In genomic region chr19:48611872-48612271, GRCh38 we compare ENCODE assay signal across 28 cellular contexts. TPM values are rescaled to one million over a fixed set of nuclear protein-coding genes. Genes with fewer than 3 reads are reported as not detected.
DNase-seq lines count a peak whose midpoint lies in the region; ATAC-seq, FAIRE-seq and TF ChIP-seq lines count a peak whose summit lies in the region.
"Had no signal": no experiment of that assay in that cellular context is flagged by ENCODE, and none has a peak within 500 bp of the region (broad histone marks: within the 10 kb centered on the region; RNA-seq: fewer than 3 reads in every experiment).

No MANE protein-coding gene starts in this region.

- H4K8ac ChIP-seq in IMR-90 (ENCODE audit: low read depth in 2 of 2, low read length in 2 of 2), result no peak overlapping the region

- H2AK9ac ChIP-seq in IMR-90 (replicated peaks; ENCODE audit: low read depth, low read length, poor library complexity), result no peak overlapping the region

- no peak overlapping the region for H3K27ac ChIP-seq in A549
- no peak overlapping the region for H3K27ac ChIP-seq in IMR-90 (ENCODE audit: insufficient read depth, low read length)
- H3K27ac ChIP-seq in left ventricle myocardium inferior (replicated peaks), result no peak overlapping the region
- H3K27ac ChIP-seq: BLaER1, PC-9, SJCRH30 had no signal

- no peak for TF ChIP-seq POLR2A in A549 (IDR thresholded peaks at IDR 0.05; ENCODE audit: low read length)
- TF ChIP-seq POLR2A in IMR-90 (IDR thresholded peaks at IDR 0.05; ENCODE audit: low read depth, low read length), result no peak

- intact Hi-C loops in activated CD8-positive, alpha-beta T cell treated with anti-CD3 and anti-CD28 coated beads for 36 hours (cut with micrococcal nuclease), result no loop called here
- intact Hi-C loops in IMR-90 (cut with micrococcal nuclease), result no loop called here
- intact Hi-C loops in left ventricle myocardium inferior (cut with micrococcal nuclease), result no loop called here

- H3K14ac ChIP-seq in IMR-90 (replicated peaks; ENCODE audit: low read depth, low read length), result no peak overlapping the region

- H3K4me2 ChIP-seq in A549 (no peak overlapping the region), IMR-90 (ENCODE audit: low read depth, low read length) (no peak overlapping the region)
- H3K4me2 ChIP-seq: BLaER1, PC-9 had no signal

- POLR2A ChIA-PET in activated CD8-positive, alpha-beta T cell treated with anti-CD3 and anti-CD28 coated beads, Interleukin-2, amount 10 ng/mL, durations not matched to agents 7 days and 5 days (lab: Charles Lee), result no interaction called here
- POLR2A ChIA-PET in activated CD8-positive, alpha-beta T cell treated with anti-CD3 and anti-CD28 coated beads for 36 hours (lab: Charles Lee), result no interaction called here
- POLR2A ChIA-PET in A549 (lab: Yijun Ruan, JAX), result no interaction called here
- POLR2A ChIA-PET in IMR-90 (lab: Charles Lee; ENCODE audit: unreplicated experiment), result no interaction called here

- in situ Hi-C loops in IMR-90 (cut with MboI; ENCODE audit: low sequenced_read_pairs), result no loop called here

- no peak overlapping the region for H2BK120ac ChIP-seq in IMR-90 (ENCODE audit: low read depth, low read length)

- no peak overlapping the region; the same call in 1 of the 2 replicates for H2AK5ac ChIP-seq in IMR-90 (ENCODE audit: low read depth, low read length)

- H3K36me3 ChIP-seq in IMR-90 (ENCODE audit: control insufficient read depth, insufficient read depth, low read length) (peaks cover 21% of the 10 kb centered on the region), left ventricle myocardium inferior (peaks cover 22% of the 10 kb centered on the region)

- no peak overlapping the region for H3K9ac ChIP-seq in IMR-90 (ENCODE audit: low read depth, low read length)
- H3K9ac ChIP-seq: BLaER1 had no signal

- H2BK15ac ChIP-seq in IMR-90 (ENCODE audit: low read depth, low read length), result no peak overlapping the region

- H3K23ac ChIP-seq in IMR-90 (ENCODE audit: low read depth, low read length), result no peak overlapping the region

- no peak overlapping the region for H4K91ac ChIP-seq in IMR-90 (ENCODE audit: insufficient read depth, low read depth, low read length)

- no peak overlapping the region for H3K4ac ChIP-seq in IMR-90 (ENCODE audit: low read depth, low read length)

- peaks cover 8 to 19% of the 10 kb centered on the region in 2 experiments; a peak in 3 of 4 replicates for H3K79me1 ChIP-seq in IMR-90 (ENCODE audit: low read depth in 1 of 2, low read length in 2 of 2)

- no peak overlapping the region for H3K18ac ChIP-seq in IMR-90 (ENCODE audit: low read depth, low read length)

- no peak for TF ChIP-seq EP300 in A549 (IDR thresholded peaks at IDR 0.05)

- TF ChIP-seq RAD21 in A549 (conservative IDR thresholded peaks at IDR 0.05 in 1 of 2, IDR thresholded peaks at IDR 0.05 in 1 of 2), result no peak
- no peak for TF ChIP-seq RAD21 in IMR-90 (IDR thresholded peaks at IDR 0.05; ENCODE audit: low read length)

- no peak overlapping the region for H2BK5ac ChIP-seq in IMR-90 (ENCODE audit: low read depth, low read length, poor library complexity, severe bottlenecking)

- H3K4me1 ChIP-seq in A549 (peaks cover 32% of the 10 kb centered on the region), IMR-90 (ENCODE audit: control insufficient read depth, insufficient read depth, low read length) (no peaks in the 10 kb centered on the region; the same call in 1 of the 2 replicates), left ventricle myocardium inferior (peaks cover 25% of the 10 kb centered on the region)
- H3K4me1 ChIP-seq: SJCRH30 had no signal

- H3K4me1 Mint-ChIP-seq in activated CD8-positive, alpha-beta T cell treated with anti-CD3 and anti-CD28 coated beads, Interleukin-2, amount 10 ng/mL, durations not matched to agents 7 days and 5 days (ENCODE audit: low read depth), result peaks cover 15% of the 10 kb centered on the region
- H3K4me1 Mint-ChIP-seq in activated CD8-positive, alpha-beta T cell treated with anti-CD3 and anti-CD28 coated beads for 36 hours (ENCODE audit: low read depth), result peaks cover 9% of the 10 kb centered on the region
- H3K4me1 Mint-ChIP-seq in neural crest cell, result peaks cover 27% of the 10 kb centered on the region

- peak; percentile 21 for DNase-seq in activated CD8-positive, alpha-beta T cell treated with anti-CD3 and anti-CD28 coated beads, Interleukin-2, amount 10 ng/mL, durations not matched to agents 7 days and 5 days
- DNase-seq in activated CD8-positive, alpha-beta T cell treated with anti-CD3 and anti-CD28 coated beads for 36 hours, result no peak
- DNase-seq in A549 (ENCODE audit: low read depth in 1 of 2, low spot score in 1 of 2) (no peak), IMR-90 (no peak), neural crest cell (ENCODE audit: low read depth, low spot score) (no peak), H4 (ENCODE audit: low spot score) (no peak), left ventricle myocardium inferior (no peak)
- DNase-seq: 8988T; CD4-positive, alpha-beta T cell; DMS79; H9; HFFc6; KG1; MG63; NCI-H2029; NCI-H446; NCI-H524 treated with DMSO at 0.1 percent for 48 hours; NCI-H774; PC-9; SJCRH30 had no signal

- BruUV-seq in IMR-90 (replicated peaks; lab: Mats Ljungman, UMichigan), result no TSS peak

- no peak overlapping the region for H3K27ac Mint-ChIP-seq in activated CD8-positive, alpha-beta T cell treated with anti-CD3 and anti-CD28 coated beads, Interleukin-2, amount 10 ng/mL, durations not matched to agents 7 days and 5 days
- no peak overlapping the region for H3K27ac Mint-ChIP-seq in activated CD8-positive, alpha-beta T cell treated with anti-CD3 and anti-CD28 coated beads for 36 hours
- H3K27ac Mint-ChIP-seq in neural crest cell (ENCODE audit: unreplicated experiment), result no peak overlapping the region
- H3K27ac Mint-ChIP-seq: CD4-positive, alpha-beta T cell; H9; HFFc6 had no signal

- 92% methylated on average over 14 of the region's 14 CpGs for WGBS in A549 (ENCODE audit: missing lambda C conversion rate)
- 88% methylated on average over 13 of the region's 14 CpGs; no CpG with 5 or more reads in 1 of the 2 experiments for WGBS in IMR-90 (ENCODE audit: extremely low coverage in 2 of 2, insufficient read length in 1 of 2), 2 experiments

- H3K27me3 ChIP-seq in IMR-90 (ENCODE audit: control insufficient read depth, insufficient read depth, low read length) (no peaks in the 10 kb centered on the region), left ventricle myocardium inferior (ENCODE audit: low read depth) (no peaks in the 10 kb centered on the region)
- H3K27me3 ChIP-seq: BLaER1, MG63, SJCRH30 had no signal

- H3K9me3 Mint-ChIP-seq in activated CD8-positive, alpha-beta T cell treated with anti-CD3 and anti-CD28 coated beads, Interleukin-2, amount 10 ng/mL, durations not matched to agents 7 days and 5 days (ENCODE audit: insufficient read depth), result no peaks in the 10 kb centered on the region
- no peaks in the 10 kb centered on the region for H3K9me3 Mint-ChIP-seq in activated CD8-positive, alpha-beta T cell treated with anti-CD3 and anti-CD28 coated beads for 36 hours
- H3K9me3 Mint-ChIP-seq in neural crest cell, result no peaks in the 10 kb centered on the region
- H3K9me3 Mint-ChIP-seq: CD4-positive, alpha-beta T cell; H9; HFFc6 had no signal

- CTCF ChIA-PET in activated CD8-positive, alpha-beta T cell treated with anti-CD3 and anti-CD28 coated beads, Interleukin-2, amount 10 ng/mL, durations not matched to agents 7 days and 5 days (lab: Charles Lee), result no interaction called here
- CTCF ChIA-PET in activated CD8-positive, alpha-beta T cell treated with anti-CD3 and anti-CD28 coated beads for 36 hours (lab: Charles Lee), result no interaction called here
- CTCF ChIA-PET in A549 (lab: Yijun Ruan, JAX), result interaction anchor here (1.4 to 18.9 kb wide), 4 partner anchors 10 to 123 kb away, joined by 3 to 396 read pairs (median 44); no protein-coding TSS in a partner anchor
- CTCF ChIA-PET in IMR-90 (lab: Yijun Ruan, JAX), result no interaction called here

- TF ChIP-seq CTCF in activated CD8-positive, alpha-beta T cell treated with anti-CD3 and anti-CD28 coated beads for 36 hours (IDR thresholded peaks at IDR 0.05), result no peak
- TF ChIP-seq CTCF in A549 (IDR thresholded peaks at IDR 0.05), result no peak
- no peak for TF ChIP-seq CTCF in IMR-90 (conservative IDR thresholded peaks at IDR 0.05; ENCODE audit: low read depth, low read length)
- TF ChIP-seq CTCF in neural crest cell (conservative IDR thresholded peaks at IDR 0.05), result no peak
- no peak for TF ChIP-seq CTCF in left ventricle myocardium inferior (IDR thresholded peaks at IDR 0.05; ENCODE audit: borderline replicate concordance)

- no peak overlapping the region for H3K4me3 ChIP-seq in A549
- H3K4me3 ChIP-seq in IMR-90 (ENCODE audit: insufficient read depth, low read depth, low read length), result no peak overlapping the region
- H3K4me3 ChIP-seq in left ventricle myocardium inferior, result no peak overlapping the region
- H3K4me3 ChIP-seq: BLaER1, MG63, PC-9, SJCRH30 had no signal

- no peaks in the 10 kb centered on the region for H3K9me1 ChIP-seq in IMR-90 (ENCODE audit: insufficient read depth, low read length)

- no peaks in the 10 kb centered on the region for H3K9me3 ChIP-seq in A549
- no peaks in the 10 kb centered on the region for H3K9me3 ChIP-seq in IMR-90 (ENCODE audit: control insufficient read depth, insufficient read depth, low read length)
- H3K9me3 ChIP-seq in left ventricle myocardium inferior (replicated peaks), result no peaks in the 10 kb centered on the region
- H3K9me3 ChIP-seq: BLaER1, MG63, SJCRH30 had no signal

- FAIRE-seq in A549 (lab: Jason Lieb, UNC), result no peak
- FAIRE-seq: GM12892 had no signal

- no peak overlapping the region for H3K56ac ChIP-seq in IMR-90 (ENCODE audit: extremely low read depth, insufficient read depth, low read length)

- H3K4me3 Mint-ChIP-seq in activated CD8-positive, alpha-beta T cell treated with anti-CD3 and anti-CD28 coated beads, Interleukin-2, amount 10 ng/mL, durations not matched to agents 7 days and 5 days, result no peak overlapping the region
- H3K4me3 Mint-ChIP-seq in activated CD8-positive, alpha-beta T cell treated with anti-CD3 and anti-CD28 coated beads for 36 hours, result no peak overlapping the region
- H3K4me3 Mint-ChIP-seq in neural crest cell, result peak overlapping the region; percentile 74
- H3K4me3 Mint-ChIP-seq: CD4-positive, alpha-beta T cell; H9; HFFc6 had no signal

- dilution Hi-C loops in IMR-90 (cut with HindIII; ENCODE audit: low sequenced_read_pairs, unreplicated experiment), result no loop called here

- H4K5ac ChIP-seq in IMR-90 (ENCODE audit: low read depth, low read length), result no peak overlapping the region

- no peaks in the 10 kb centered on the region for H3K27me3 Mint-ChIP-seq in activated CD8-positive, alpha-beta T cell treated with anti-CD3 and anti-CD28 coated beads, Interleukin-2, amount 10 ng/mL, durations not matched to agents 7 days and 5 days (ENCODE audit: low read depth)
- no peaks in the 10 kb centered on the region for H3K27me3 Mint-ChIP-seq in activated CD8-positive, alpha-beta T cell treated with anti-CD3 and anti-CD28 coated beads for 36 hours
- H3K27me3 Mint-ChIP-seq in neural crest cell (ENCODE audit: low read depth), result peaks cover 12% of the 10 kb centered on the region
- H3K27me3 Mint-ChIP-seq: CD4-positive, alpha-beta T cell had no signal

- peaks cover 33% of the 10 kb centered on the region for H4K20me1 ChIP-seq in IMR-90 (ENCODE audit: insufficient read depth, low read length)

- peak overlapping the region; percentile 32 for H2AFZ ChIP-seq in IMR-90 (replicated peaks; ENCODE audit: low read length, poor library complexity)
- H2AFZ ChIP-seq: PC-9 had no signal

- H2BK20ac ChIP-seq in IMR-90 (ENCODE audit: low read depth, low read length), result no peak overlapping the region

- peaks cover 25% of the 10 kb centered on the region for H3K36me3 Mint-ChIP-seq in activated CD8-positive, alpha-beta T cell treated with anti-CD3 and anti-CD28 coated beads, Interleukin-2, amount 10 ng/mL, durations not matched to agents 7 days and 5 days (ENCODE audit: low read depth)
- H3K36me3 Mint-ChIP-seq in activated CD8-positive, alpha-beta T cell treated with anti-CD3 and anti-CD28 coated beads for 36 hours (ENCODE audit: low read depth), result peaks cover 20% of the 10 kb centered on the region
- peaks cover 12% of the 10 kb centered on the region for H3K36me3 Mint-ChIP-seq in neural crest cell (ENCODE audit: low read depth)

- ATAC-seq in activated CD8-positive, alpha-beta T cell treated with anti-CD3 and anti-CD28 coated beads, Interleukin-2, amount 10 ng/mL, durations not matched to agents 7 days and 5 days, result no peak
- ATAC-seq in activated CD8-positive, alpha-beta T cell treated with anti-CD3 and anti-CD28 coated beads for 36 hours, result no peak
- no peak for ATAC-seq in A549
- no peak for ATAC-seq in IMR-90 (ENCODE audit: low read depth)
- ATAC-seq in GM19397 (IDR thresholded peaks at IDR 0.05; ENCODE audit: unreplicated experiment), result no peak
- ATAC-seq: Right ventricle myocardium inferior, SK-N-SH treated with all-trans-retinoic acid at 6 μM for 48 hours had no signal

RNA-seq across cellular contexts. Expression of gene FAM83E, which starts 3.0 kb away (rescaled TPM):
- 1 to 10 TPM; 1.7 to 2.3 TPM for total RNA-seq in activated CD8-positive, alpha-beta T cell treated with anti-CD3 and anti-CD28 coated beads, Interleukin-2, amount 10 ng/mL, durations not matched to agents 7 days and 5 days
- total RNA-seq in activated CD8-positive, alpha-beta T cell treated with anti-CD3 and anti-CD28 coated beads for 36 hours, result 1 to 10 TPM; 3.8 to 4.7 TPM
- polyA plus RNA-seq in A549 (2011; rRNA removed), result 0.16 and 0.45 TPM in 2 replicates
- polyA plus RNA-seq in A549 (2012; cell fraction: cytosol; rRNA removed), result 0.13 and 0.25 TPM in 2 replicates
- polyA plus RNA-seq in A549 (2012; cell fraction: nucleus; rRNA removed), result 0.29 and 0.73 TPM in 2 replicates
- polyA plus RNA-seq in A549 (2017; fragmentation: RNase III; extraction: RNeasy Plus Mini Kit Qiagen cat#74134 plus additional on column Dnase treatment), result 0.24 to 0.45 TPM (median 0.41 TPM) in 3 replicates
- 0.45 and 0.73 TPM in 2 replicates for polyA minus RNA-seq in A549 (2011; rRNA and poly(A)+ RNA removed)
- 0.36 and 0.56 TPM in 2 replicates for total RNA-seq in IMR-90 (2012; rRNA removed)
- 0.05 and 0.17 TPM in 2 replicates for polyA plus RNA-seq in IMR-90 (2012; rRNA removed)
- not detected in 2 replicates for polyA plus RNA-seq in IMR-90 (2012; cell fraction: cytosol; rRNA removed)
- 0.11 and 0.25 TPM in 2 replicates for polyA plus RNA-seq in IMR-90 (2012; cell fraction: nucleus; rRNA removed; ENCODE audit: low replicate concordance)
- total RNA-seq in neural crest cell, result 5.9 and 6.1 TPM in 2 replicates
- total RNA-seq in H4 (2014; rRNA removed; shearing (Covaris generic)), result 0.06 and 1.6 TPM in 2 replicates
- total RNA-seq in left ventricle myocardium inferior, result not detected
- total RNA-seq: HT1080, Right ventricle myocardium inferior had no signal
- polyA plus RNA-seq: AG04450 had no signal

RNA-seq across cellular contexts. Expression of gene SPACA4, which starts 5.3 kb away (rescaled TPM):
- not detected for total RNA-seq in activated CD8-positive, alpha-beta T cell treated with anti-CD3 and anti-CD28 coated beads, Interleukin-2, amount 10 ng/mL, durations not matched to agents 7 days and 5 days
- not detected for total RNA-seq in activated CD8-positive, alpha-beta T cell treated with anti-CD3 and anti-CD28 coated beads for 36 hours
- polyA plus RNA-seq in A549 (2011; rRNA removed) (0.08 and 0.09 TPM in 2 replicates), A549 (2017; fragmentation: RNase III; extraction: RNeasy Plus Mini Kit Qiagen cat#74134 plus additional on column Dnase treatment) (0.12 to 0.13 TPM in 2 of 3 replicates, not detected in the other), IMR-90 (2012; rRNA removed) (not detected in 2 replicates)
- 0.08 and 0.16 TPM in 2 replicates for polyA plus RNA-seq in A549 (2012; cell fraction: cytosol; rRNA removed)
- polyA plus RNA-seq in A549 (2012; cell fraction: nucleus; rRNA removed), result 0.24 and 0.60 TPM in 2 replicates
- 0.39 TPM in 1 of 2 replicates, not detected in the other for polyA minus RNA-seq in A549 (2011; rRNA and poly(A)+ RNA removed)
- total RNA-seq in IMR-90 (2012; rRNA removed) (not detected in 2 replicates), neural crest cell (not detected in 2 replicates), left ventricle myocardium inferior (not detected)
- not detected in 2 replicates for polyA plus RNA-seq in IMR-90 (2012; cell fraction: cytosol; rRNA removed)
- polyA plus RNA-seq in IMR-90 (2012; cell fraction: nucleus; rRNA removed; ENCODE audit: low replicate concordance), result not detected in 2 replicates
- not detected in 2 replicates for total RNA-seq in H4 (2014; rRNA removed; shearing (Covaris generic))
- total RNA-seq: CD4-positive, alpha-beta T cell; H9; HFFc6; HT1080; PC-9; Right ventricle myocardium inferior; RPMI7951; SJCRH30 had no signal
- polyA plus RNA-seq: AG04450 had no signal

RNA-seq across cellular contexts. Expression of gene RPL18, which starts 7.1 kb away (rescaled TPM):
- total RNA-seq in activated CD8-positive, alpha-beta T cell treated with anti-CD3 and anti-CD28 coated beads, Interleukin-2, amount 10 ng/mL, durations not matched to agents 7 days and 5 days, result 1,000 to 10,000 TPM; 1,371 to 1,433 TPM
- total RNA-seq in activated CD8-positive, alpha-beta T cell treated with anti-CD3 and anti-CD28 coated beads for 36 hours, result 1,000 to 10,000 TPM; 2,304 to 2,324 TPM
- polyA plus RNA-seq in A549 (2011; rRNA removed) (1,390 and 1,780 TPM in 2 replicates), A549 (2017; fragmentation: RNase III; extraction: RNeasy Plus Mini Kit Qiagen cat#74134 plus additional on column Dnase treatment) (2,568 to 2,696 TPM (median 2,647 TPM) in 3 replicates), IMR-90 (2012; rRNA removed) (1,897 and 2,254 TPM in 2 replicates)
- 2,689 and 2,957 TPM in 2 replicates for polyA plus RNA-seq in A549 (2012; cell fraction: cytosol; rRNA removed)
- 2,348 and 2,474 TPM in 2 replicates for polyA plus RNA-seq in A549 (2012; cell fraction: nucleus; rRNA removed)
- 793 and 1,174 TPM in 2 replicates for polyA minus RNA-seq in A549 (2011; rRNA and poly(A)+ RNA removed)
- total RNA-seq in IMR-90 (2012; rRNA removed) (1,909 and 2,552 TPM in 2 replicates), neural crest cell (1,772 and 1,774 TPM in 2 replicates), left ventricle myocardium inferior (530 TPM)
- polyA plus RNA-seq in IMR-90 (2012; cell fraction: cytosol; rRNA removed), result 2,745 and 3,594 TPM in 2 replicates
- 695 and 912 TPM in 2 replicates for polyA plus RNA-seq in IMR-90 (2012; cell fraction: nucleus; rRNA removed; ENCODE audit: low replicate concordance)
- 1,978 and 2,048 TPM in 2 replicates for total RNA-seq in H4 (2014; rRNA removed; shearing (Covaris generic))

RNA-seq across cellular contexts. Expression of gene SPHK2, which starts 7.4 kb away (rescaled TPM):
- total RNA-seq in activated CD8-positive, alpha-beta T cell treated with anti-CD3 and anti-CD28 coated beads, Interleukin-2, amount 10 ng/mL, durations not matched to agents 7 days and 5 days, result 10 to 100 TPM; 33.0 to 33.1 TPM
- 10 to 100 TPM; 22.3 to 22.9 TPM for total RNA-seq in activated CD8-positive, alpha-beta T cell treated with anti-CD3 and anti-CD28 coated beads for 36 hours
- 5.5 and 6.1 TPM in 2 replicates for polyA plus RNA-seq in A549 (2011; rRNA removed)
- 13.7 and 18.6 TPM in 2 replicates for polyA plus RNA-seq in A549 (2012; cell fraction: cytosol; rRNA removed)
- 37.8 and 64.1 TPM in 2 replicates for polyA plus RNA-seq in A549 (2012; cell fraction: nucleus; rRNA removed)
- 14.7 to 18.3 TPM (median 17.1 TPM) in 3 replicates for polyA plus RNA-seq in A549 (2017; fragmentation: RNase III; extraction: RNeasy Plus Mini Kit Qiagen cat#74134 plus additional on column Dnase treatment)
- 8.5 and 10.8 TPM in 2 replicates for polyA minus RNA-seq in A549 (2011; rRNA and poly(A)+ RNA removed)
- total RNA-seq in IMR-90 (2012; rRNA removed), result 1.6 and 1.7 TPM in 2 replicates
- polyA plus RNA-seq in IMR-90 (2012; rRNA removed), result 9.9 and 11.9 TPM in 2 replicates
- polyA plus RNA-seq in IMR-90 (2012; cell fraction: cytosol; rRNA removed), result 10.3 and 12.8 TPM in 2 replicates
- 24.1 and 56.8 TPM in 2 replicates for polyA plus RNA-seq in IMR-90 (2012; cell fraction: nucleus; rRNA removed; ENCODE audit: low replicate concordance)
- 48.5 and 50.3 TPM in 2 replicates for total RNA-seq in neural crest cell
- total RNA-seq in H4 (2014; rRNA removed; shearing (Covaris generic)), result 6.5 and 9.0 TPM in 2 replicates
- 8.0 TPM for total RNA-seq in left ventricle myocardium inferior

RNA-seq across cellular contexts. Expression of gene DBP, which starts 25.3 kb away (rescaled TPM):
- total RNA-seq in activated CD8-positive, alpha-beta T cell treated with anti-CD3 and anti-CD28 coated beads, Interleukin-2, amount 10 ng/mL, durations not matched to agents 7 days and 5 days, result 10 to 100 TPM; 17.3 to 18.3 TPM
- 10 to 100 TPM; 10.8 to 13.1 TPM for total RNA-seq in activated CD8-positive, alpha-beta T cell treated with anti-CD3 and anti-CD28 coated beads for 36 hours
- polyA plus RNA-seq in A549 (2011; rRNA removed), result 1.8 and 2.5 TPM in 2 replicates
- 3.3 and 3.6 TPM in 2 replicates for polyA plus RNA-seq in A549 (2012; cell fraction: cytosol; rRNA removed)
- 2.1 and 2.5 TPM in 2 replicates for polyA plus RNA-seq in A549 (2012; cell fraction: nucleus; rRNA removed)
- 3.8 to 5.5 TPM (median 4.1 TPM) in 3 replicates for polyA plus RNA-seq in A549 (2017; fragmentation: RNase III; extraction: RNeasy Plus Mini Kit Qiagen cat#74134 plus additional on column Dnase treatment)
- 2.2 and 3.9 TPM in 2 replicates for polyA minus RNA-seq in A549 (2011; rRNA and poly(A)+ RNA removed)
- total RNA-seq in IMR-90 (2012; rRNA removed), result 2.5 and 3.6 TPM in 2 replicates
- polyA plus RNA-seq in IMR-90 (2012; rRNA removed), result 3.0 and 3.6 TPM in 2 replicates
- polyA plus RNA-seq in IMR-90 (2012; cell fraction: cytosol; rRNA removed), result 2.9 and 6.3 TPM in 2 replicates
- 2.2 and 2.6 TPM in 2 replicates for polyA plus RNA-seq in IMR-90 (2012; cell fraction: nucleus; rRNA removed; ENCODE audit: low replicate concordance)
- total RNA-seq in neural crest cell, result 4.9 and 5.2 TPM in 2 replicates
- total RNA-seq in H4 (2014; rRNA removed; shearing (Covaris generic)), result 14.0 and 34.2 TPM in 2 replicates
- 7.9 TPM for total RNA-seq in left ventricle myocardium inferior
